Comparison of ENCODE assay signal across 22 cellular contexts in the genomic region with DNA sequence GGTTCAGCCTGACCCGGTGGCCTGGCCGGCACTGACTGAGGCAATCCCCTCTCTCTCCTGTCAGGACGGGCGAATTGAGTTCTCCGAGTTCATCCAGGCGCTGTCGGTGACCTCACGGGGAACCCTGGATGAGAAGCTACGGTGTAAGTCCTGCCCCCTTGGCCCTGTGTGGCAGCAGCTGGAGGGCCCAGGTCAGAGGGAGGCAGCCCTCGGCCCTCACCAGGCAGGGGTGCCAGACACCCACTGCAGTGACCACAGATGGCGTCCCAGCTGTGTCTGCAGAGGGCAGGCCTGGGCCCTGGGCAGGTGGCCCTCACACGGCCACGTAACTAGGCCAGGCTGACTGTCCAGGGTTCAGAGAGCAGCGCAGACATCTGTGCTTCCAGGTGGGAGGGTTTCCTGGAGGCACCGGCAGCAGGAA. TPM values are rescaled to one million over a fixed set of nuclear protein-coding genes. Genes with fewer than 3 reads are reported as not detected.
A peak's percentile ranks its signal among the peaks of the same experiment; 100 is the strongest.
DNase-seq lines count a peak whose midpoint lies in the region; ATAC-seq, FAIRE-seq and TF ChIP-seq lines count a peak whose summit lies in the region.
"Had no signal": no experiment of that assay in that cellular context is flagged by ENCODE, and none has a peak within 500 bp of the region (broad histone marks: within the 10 kb centered on the region; RNA-seq: fewer than 3 reads in every experiment).

No MANE protein-coding gene starts in this region.

- CTCF ChIA-PET in IMR-90 (lab: Yijun Ruan, JAX) (interaction anchor here (0.8 kb wide), 1 partner anchor 14 kb away, joined by 5 read pairs; no protein-coding TSS in a partner anchor), HepG2 (lab: Yijun Ruan, JAX; ENCODE audit: low intra/inter-chr PET ratio, low total read pairs) (no interaction called here)

- TF ChIP-seq POLR2A in IMR-90 (IDR thresholded peaks at IDR 0.05; ENCODE audit: low read depth, low read length): no peak
- no peak for TF ChIP-seq POLR2A in HepG2 (IDR thresholded peaks at IDR 0.05; ENCODE audit: insufficient read depth in 1 of 2, low read depth in 2 of 2, low read length in 2 of 2)
- TF ChIP-seq POLR2A in stomach (IDR thresholded peaks at IDR 0.05): no peak

- H2AK9ac ChIP-seq in IMR-90 (replicated peaks; ENCODE audit: low read depth, low read length, poor library complexity): no peak overlapping the region

- H3K27me3 ChIP-seq in IMR-90 (ENCODE audit: control insufficient read depth, insufficient read depth, low read length): no peaks in the 10 kb centered on the region
- H3K27me3 ChIP-seq in HepG2 (ENCODE audit: control insufficient read depth in 1 of 2, insufficient read depth in 2 of 2, low read length in 2 of 2): no peaks in the 10 kb centered on the region
- H3K27me3 ChIP-seq in stomach: no peaks in the 10 kb centered on the region
- H3K27me3 ChIP-seq: SJSA1, upper lobe of left lung had no signal

- BruUV-seq in IMR-90 (replicated peaks; lab: Mats Ljungman, UMichigan) (no TSS peak), HepG2 (replicated peaks; lab: Mats Ljungman, UMichigan) (no TSS peak)

- dilution Hi-C loops in IMR-90 (cut with HindIII; ENCODE audit: low sequenced_read_pairs, unreplicated experiment): no loop called here

- H2BK15ac ChIP-seq in IMR-90 (ENCODE audit: low read depth, low read length): no peak overlapping the region

- no peak overlapping the region for H3K14ac ChIP-seq in IMR-90 (replicated peaks; ENCODE audit: low read depth, low read length)

- peaks cover 7% of the 10 kb centered on the region for H3K9me1 ChIP-seq in IMR-90 (ENCODE audit: insufficient read depth, low read length)

- H3K56ac ChIP-seq in IMR-90 (ENCODE audit: extremely low read depth, insufficient read depth, low read length): no peak overlapping the region

- H3K79me2 ChIP-seq in HepG2 (ENCODE audit: insufficient read depth, low read length): no peaks in the 10 kb centered on the region

- peaks cover 17 to 62% of the 10 kb centered on the region in 2 experiments for H3K79me1 ChIP-seq in IMR-90 (ENCODE audit: low read depth in 1 of 2, low read length in 2 of 2)

- H2BK120ac ChIP-seq in IMR-90 (ENCODE audit: low read depth, low read length): no peak overlapping the region

- 53% methylated on average over 5 of the region's 15 CpGs; no CpG with 5 or more reads in 1 of the 2 experiments for WGBS in IMR-90 (ENCODE audit: extremely low coverage in 2 of 2, insufficient read length in 1 of 2), 2 experiments
- 88% methylated on average over 6 of the region's 15 CpGs for WGBS in HepG2 (ENCODE audit: low lambda C conversion rate)
- 71 to 86% (median 80%) methylated on average over 10 to 15 of the region's 15 CpGs for WGBS in stomach, 5 donors

- no peak for TF ChIP-seq CTCF in IMR-90 (conservative IDR thresholded peaks at IDR 0.05; ENCODE audit: low read depth, low read length)
- no peak for TF ChIP-seq CTCF in HepG2 (CRISPR knock-in tag; IDR thresholded peaks at IDR 0.05)
- TF ChIP-seq CTCF in stomach (IDR thresholded peaks at IDR 0.05): no peak

- H3K18ac ChIP-seq in IMR-90 (ENCODE audit: low read depth, low read length): no peak overlapping the region; the same call in 1 of the 2 replicates

- peaks cover 21% of the 10 kb centered on the region for H3K4me1 ChIP-seq in IMR-90 (ENCODE audit: control insufficient read depth, insufficient read depth, low read length)
- H3K4me1 ChIP-seq in HepG2 (ENCODE audit: insufficient read depth, low read length): no peaks in the 10 kb centered on the region
- H3K4me1 ChIP-seq in stomach: peaks cover 3 to 42% (median 19%) of the 10 kb centered on the region in 4 donors
- H3K4me1 ChIP-seq: Caco-2, prostate gland, SJSA1 had no signal

- DNase-seq in IMR-90 (no peak), HepG2 (ENCODE audit: low spot score) (no peak), stomach (no peak), COR-L47 (lab: John Stamatoyannopoulos, UW) (no peak), putamen (ENCODE audit: low spot score) (no peak)
- DNase-seq: activated naive CD8-positive, alpha-beta T cell treated with anti-CD3 and anti-CD28 coated beads, Interleukin-2, amount 50 U/mL, for 24 hours; Caco-2; head of caudate nucleus; naive thymus-derived CD8-positive, alpha-beta T cell; NCI-H1436 treated with DMSO at 0.1 percent for 48 hours; NCI-H2227 treated with DMSO at 0.1 percent for 48 hours; stimulated activated naive B cell treated with anti-CD40 and anti-IgM and Interleukin-4, amounts not matched to agents 10 μg/mL and 1 μg/mL and 100 μg/mL, for 72 hours; upper lobe of left lung had no signal

- H3K4me3 ChIP-seq in IMR-90 (ENCODE audit: insufficient read depth, low read depth, low read length) (no peak overlapping the region), HepG2 (replicated peaks in 1 of 3; ENCODE audit: insufficient read depth in 1 of 3, low read depth in 2 of 3, low read length in 3 of 3) (no peak overlapping the region), stomach (no peak overlapping the region)
- H3K4me3 ChIP-seq: lung, prostate gland, SJSA1, upper lobe of left lung had no signal

- no peaks in the 10 kb centered on the region for H3K9me3 ChIP-seq in IMR-90 (ENCODE audit: control insufficient read depth, insufficient read depth, low read length)
- no peaks in the 10 kb centered on the region for H3K9me3 ChIP-seq in HepG2 (ENCODE audit: low read length)
- H3K9me3 ChIP-seq in stomach: no peaks in the 10 kb centered on the region
- H3K9me3 ChIP-seq: Caco-2, prostate gland, SJSA1, upper lobe of left lung had no signal

- TF ChIP-seq RAD21 in IMR-90 (IDR thresholded peaks at IDR 0.05; ENCODE audit: low read length) (no peak), HepG2 (CRISPR knock-in tag; IDR thresholded peaks at IDR 0.05) (no peak)

- H3K27ac ChIP-seq in IMR-90 (ENCODE audit: insufficient read depth, low read length) (no peak overlapping the region; the same call in 1 of the 2 replicates), HepG2 (ENCODE audit: extremely low read length, insufficient read depth, low read length) (no peak overlapping the region), stomach (peak overlapping the region in 4 of 5 donors; percentile 26 to 75 (median 48))
- H3K27ac ChIP-seq: SJSA1, upper lobe of left lung had no signal

- no peak overlapping the region for H3K4ac ChIP-seq in IMR-90 (ENCODE audit: low read depth, low read length)

- no peak overlapping the region for H2BK20ac ChIP-seq in IMR-90 (ENCODE audit: low read depth, low read length)

- H4K8ac ChIP-seq in IMR-90 (ENCODE audit: low read depth in 2 of 2, low read length in 2 of 2): no peak overlapping the region

- no peak overlapping the region for H4K91ac ChIP-seq in IMR-90 (ENCODE audit: insufficient read depth, low read depth, low read length)

- intact Hi-C loops in IMR-90 (cut with micrococcal nuclease) (loop anchor here (5.0 kb wide), 1 partner anchor 37 kb away; no protein-coding TSS in a partner anchor), HepG2 (cut with micrococcal nuclease; ENCODE audit: unreplicated experiment) (no loop called here), stomach (cut with DNase I; ENCODE audit: low total_unique reads) (no loop called here)

- peak overlapping the region; percentile 29; the same call in 1 of the 2 replicates for H4K5ac ChIP-seq in IMR-90 (ENCODE audit: low read depth, low read length)

- H2BK5ac ChIP-seq in IMR-90 (ENCODE audit: low read depth, low read length, poor library complexity, severe bottlenecking): no peak overlapping the region

- no peak for TF ChIP-seq EP300 in HepG2 (IDR thresholded peaks at IDR 0.05; ENCODE audit: low read depth in 2 of 2, low read length in 2 of 2)
- no peak for TF ChIP-seq EP300 in HepG2 (CRISPR knock-in tag; IDR thresholded peaks at IDR 0.05; ENCODE audit: borderline replicate concordance)
- TF ChIP-seq EP300 in stomach (IDR thresholded peaks at IDR 0.05): no peak

- no peak for ATAC-seq in IMR-90 (ENCODE audit: low read depth)
- peak; percentile 21; the same call in 1 of the 3 replicates for ATAC-seq in SK-N-SH treated with all-trans-retinoic acid at 6 μM for 48 hours
- ATAC-seq in HepG2: peak; percentile 50
- no peak for ATAC-seq in GM18909 (IDR thresholded peaks at IDR 0.05; ENCODE audit: poor library complexity, unreplicated experiment)
- ATAC-seq: activated naive CD8-positive, alpha-beta T cell treated with anti-CD3 and anti-CD28 coated beads, Interleukin-2, amount 50 U/mL, for 24 hours; HCT116; naive thymus-derived CD8-positive, alpha-beta T cell; stimulated activated naive B cell treated with anti-CD40 and anti-IgM and Interleukin-4, amounts not matched to agents 10 μg/mL and 1 μg/mL and 100 μg/mL, for 72 hours had no signal

- FAIRE-seq in HepG2 (lab: Jason Lieb, UNC): no peak

- POLR2A ChIA-PET in IMR-90 (lab: Charles Lee; ENCODE audit: unreplicated experiment) (no interaction called here), HepG2 (lab: Yijun Ruan, JAX) (no interaction called here)

- H2AFZ ChIP-seq in IMR-90 (replicated peaks; ENCODE audit: low read length, poor library complexity): no peak overlapping the region
- no peak overlapping the region for H2AFZ ChIP-seq in HepG2 (ENCODE audit: low read length)

- peaks cover 17% of the 10 kb centered on the region for H3K36me3 ChIP-seq in IMR-90 (ENCODE audit: control insufficient read depth, insufficient read depth, low read length)
- no peaks in the 10 kb centered on the region for H3K36me3 ChIP-seq in HepG2 (replicated peaks in 1 of 2; ENCODE audit: control insufficient read depth in 1 of 2, insufficient read depth in 2 of 2, low read length in 2 of 2)
- peaks cover 0 to 28% (median 12%) of the 10 kb centered on the region in 4 donors for H3K36me3 ChIP-seq in stomach
- H3K36me3 ChIP-seq: prostate gland, upper lobe of left lung had no signal

- in situ Hi-C loops in IMR-90 (cut with MboI; ENCODE audit: low sequenced_read_pairs): no loop called here
- in situ Hi-C loops in HepG2 (cut with HindIII; ENCODE audit: extremely low pct_ligation_motif_present, low pct_unique_long_range_greater_than_20kb): no loop called here

- no peak overlapping the region for H3K9ac ChIP-seq in IMR-90 (ENCODE audit: low read depth, low read length)
- no peak overlapping the region for H3K9ac ChIP-seq in HepG2 (ENCODE audit: insufficient read depth, low read depth, low read length)

- no peak overlapping the region for H3K23ac ChIP-seq in IMR-90 (ENCODE audit: low read depth, low read length)

- peaks cover 23% of the 10 kb centered on the region for H4K20me1 ChIP-seq in IMR-90 (ENCODE audit: insufficient read depth, low read length)
- H4K20me1 ChIP-seq in HepG2 (ENCODE audit: insufficient read depth, low read length): no peaks in the 10 kb centered on the region

- peak overlapping the region; percentile 20; the same call in 1 of the 2 replicates for H2AK5ac ChIP-seq in IMR-90 (ENCODE audit: low read depth, low read length)

- H3K4me2 ChIP-seq in IMR-90 (ENCODE audit: low read depth, low read length) (no peak overlapping the region), HepG2 (ENCODE audit: low read depth, low read length) (no peak overlapping the region)

RNA-seq across cellular contexts. Expression of a gene that starts 45.9 kb away (rescaled TPM):
- not detected in 2 replicates for total RNA-seq in IMR-90 (2012; rRNA removed)
- polyA plus RNA-seq in IMR-90 (2012; rRNA removed): 0.02 and 0.03 TPM in 2 replicates
- 0.07 TPM in 1 of 2 replicates, not detected in the other for polyA plus RNA-seq in IMR-90 (2012; cell fraction: cytosol; rRNA removed)
- 0.06 and 0.16 TPM in 2 replicates for polyA plus RNA-seq in IMR-90 (2012; cell fraction: nucleus; rRNA removed; ENCODE audit: low replicate concordance)
- 0.09 TPM in 1 of 2 replicates, not detected in the other for total RNA-seq in HepG2 (2016; rRNA removed; fragmentation: Illumina TruSeq; extraction: Trizol)
- total RNA-seq in HepG2 (2016; cell fraction: cytosol; rRNA removed; fragmentation: Illumina TruSeq; extraction: Trizol; ENCODE audit: low read depth): 0.09 TPM in 1 of 2 replicates, not detected in the other
- 0.02 TPM in 1 of 2 replicates, not detected in the other for total RNA-seq in HepG2 (2016; cell fraction: insoluble cytoplasmic fraction; rRNA removed; fragmentation: Illumina TruSeq; extraction: Trizol)
- total RNA-seq in HepG2 (2016; cell fraction: membrane; rRNA removed; fragmentation: Illumina TruSeq; extraction: Trizol): not detected in 2 replicates
- not detected in 2 replicates for total RNA-seq in HepG2 (2016; cell fraction: nucleus; rRNA removed; fragmentation: Illumina TruSeq; extraction: Trizol)
- polyA plus RNA-seq in HepG2 (2011; rRNA removed): 0.09 TPM in 1 of 2 replicates, not detected in the other
- polyA plus RNA-seq in HepG2 (2011; cell fraction: cytosol; rRNA removed): 0.01 TPM in 1 of 2 replicates, not detected in the other
- 0.06 and 0.14 TPM in 2 replicates for polyA plus RNA-seq in HepG2 (2011; cell fraction: nucleus; rRNA removed)
- polyA plus RNA-seq in HepG2 (2012): not detected in 2 replicates
- polyA plus RNA-seq in HepG2 (2016; cell fraction: cytosol; fragmentation: Illumina TruSeq; extraction: Trizol; ENCODE audit: low read depth): not detected in 2 replicates
- not detected in 2 replicates for polyA plus RNA-seq in HepG2 (2016; cell fraction: insoluble cytoplasmic fraction; fragmentation: Illumina TruSeq; extraction: Trizol; ENCODE audit: low read depth)
- not detected in 2 replicates for polyA plus RNA-seq in HepG2 (2016; cell fraction: membrane; fragmentation: Illumina TruSeq; extraction: Trizol; ENCODE audit: low read depth)
- not detected in 2 replicates for polyA plus RNA-seq in HepG2 (2016; cell fraction: nucleus; fragmentation: Illumina TruSeq; extraction: Trizol; ENCODE audit: insufficient read depth, low read depth)
- polyA minus RNA-seq in HepG2 (2011; rRNA and poly(A)+ RNA removed; ENCODE audit: low replicate concordance): 0.35 TPM in 1 of 2 replicates, not detected in the other
- not detected in 2 replicates for polyA minus RNA-seq in HepG2 (2011; cell fraction: cytosol; rRNA and poly(A)+ RNA removed)
- polyA minus RNA-seq in HepG2 (2011; cell fraction: nucleus; rRNA and poly(A)+ RNA removed): not detected in 2 replicates
- 10 to 100 TPM in 1 of 5 donors, 1 to 10 TPM in 4; 1.7 to 21.1 (median 7.5) TPM for total RNA-seq in stomach
- polyA plus RNA-seq in stomach: 1 to 10 TPM; 1.1 to 7.3 (median 1.2) TPM
- total RNA-seq: activated CD8-positive, alpha-beta memory T cell treated with anti-CD3 and anti-CD28 coated beads for 36 hours; activated T-helper 1 cell treated with anti-CD3 and anti-CD28 coated beads, Interleukin-12 subunit alpha, Interleukin-12 subunit beta, Interleukin-2, Interleukin-4 antibody, amounts not matched to agents 30 ng/mL and 10 ng/mL and 1 ng/mL, durations not matched to agents 14 hours and 24 hours and 36 hours; MCF 10A; naive thymus-derived CD8-positive, alpha-beta T cell had no signal
- polyA plus RNA-seq: naive thymus-derived CD8-positive, alpha-beta T cell had no signal

RNA-seq across cellular contexts. Expression of a gene that starts 47.5 kb away (rescaled TPM):
- total RNA-seq in IMR-90 (2012; rRNA removed) (35.8 and 41.0 TPM in 2 replicates), HepG2 (2016; rRNA removed; fragmentation: Illumina TruSeq; extraction: Trizol) (6.1 and 6.9 TPM in 2 replicates), stomach (10 to 100 TPM; 12.8 to 50.0 (median 16.7) TPM)
- polyA plus RNA-seq in IMR-90 (2012; rRNA removed) (60.5 and 68.9 TPM in 2 replicates), HepG2 (2011; rRNA removed) (4.1 and 4.7 TPM in 2 replicates), stomach (10 to 100 TPM in 1 of 3 donors, 1 to 10 TPM in 2; 3.2 to 26.0 (median 6.4) TPM)
- polyA plus RNA-seq in IMR-90 (2012; cell fraction: cytosol; rRNA removed): 45.5 and 54.7 TPM in 2 replicates
- polyA plus RNA-seq in IMR-90 (2012; cell fraction: nucleus; rRNA removed; ENCODE audit: low replicate concordance): 36.7 and 43.5 TPM in 2 replicates
- total RNA-seq in HepG2 (2016; cell fraction: cytosol; rRNA removed; fragmentation: Illumina TruSeq; extraction: Trizol; ENCODE audit: low read depth): 6.7 and 7.8 TPM in 2 replicates
- 5.1 and 5.3 TPM in 2 replicates for total RNA-seq in HepG2 (2016; cell fraction: insoluble cytoplasmic fraction; rRNA removed; fragmentation: Illumina TruSeq; extraction: Trizol)
- 12.6 and 14.1 TPM in 2 replicates for total RNA-seq in HepG2 (2016; cell fraction: membrane; rRNA removed; fragmentation: Illumina TruSeq; extraction: Trizol)
- 2.1 and 3.4 TPM in 2 replicates for total RNA-seq in HepG2 (2016; cell fraction: nucleus; rRNA removed; fragmentation: Illumina TruSeq; extraction: Trizol)
- polyA plus RNA-seq in HepG2 (2011; cell fraction: cytosol; rRNA removed): 3.9 TPM in 2 replicates
- polyA plus RNA-seq in HepG2 (2011; cell fraction: nucleus; rRNA removed): 1.7 and 2.5 TPM in 2 replicates
- 1.4 and 1.6 TPM in 2 replicates for polyA plus RNA-seq in HepG2 (2012)
- 17.2 and 18.8 TPM in 2 replicates for polyA plus RNA-seq in HepG2 (2016; cell fraction: cytosol; fragmentation: Illumina TruSeq; extraction: Trizol; ENCODE audit: low read depth)
- 7.4 and 8.4 TPM in 2 replicates for polyA plus RNA-seq in HepG2 (2016; cell fraction: insoluble cytoplasmic fraction; fragmentation: Illumina TruSeq; extraction: Trizol; ENCODE audit: low read depth)
- 16.6 and 20.9 TPM in 2 replicates for polyA plus RNA-seq in HepG2 (2016; cell fraction: membrane; fragmentation: Illumina TruSeq; extraction: Trizol; ENCODE audit: low read depth)
- polyA plus RNA-seq in HepG2 (2016; cell fraction: nucleus; fragmentation: Illumina TruSeq; extraction: Trizol; ENCODE audit: insufficient read depth, low read depth): 6.6 and 7.1 TPM in 2 replicates
- 5.0 and 83.3 TPM in 2 replicates for polyA minus RNA-seq in HepG2 (2011; rRNA and poly(A)+ RNA removed; ENCODE audit: low replicate concordance)
- 2.5 and 3.3 TPM in 2 replicates for polyA minus RNA-seq in HepG2 (2011; cell fraction: cytosol; rRNA and poly(A)+ RNA removed)
- 0.99 and 1.0 TPM in 2 replicates for polyA minus RNA-seq in HepG2 (2011; cell fraction: nucleus; rRNA and poly(A)+ RNA removed)
- total RNA-seq: naive thymus-derived CD8-positive, alpha-beta T cell had no signal

Comparison
In these comparisons a context has a peak if more than half of its experiments do, and no peak if none do; other contexts are left out.
1. ATAC-seq: peak in SK-N-SH treated with all-trans-retinoic acid at 6 μM for 48 hours (single experiment) and HepG2 (single experiment); none in IMR-90 (single experiment) and GM18909 (single experiment).
2. H3K27ac ChIP-seq: peak in stomach (4 of 5); none in IMR-90 (single experiment) and HepG2 (single experiment).